1 cellular context compared by ENCODE assay signal in the genomic region with DNA sequence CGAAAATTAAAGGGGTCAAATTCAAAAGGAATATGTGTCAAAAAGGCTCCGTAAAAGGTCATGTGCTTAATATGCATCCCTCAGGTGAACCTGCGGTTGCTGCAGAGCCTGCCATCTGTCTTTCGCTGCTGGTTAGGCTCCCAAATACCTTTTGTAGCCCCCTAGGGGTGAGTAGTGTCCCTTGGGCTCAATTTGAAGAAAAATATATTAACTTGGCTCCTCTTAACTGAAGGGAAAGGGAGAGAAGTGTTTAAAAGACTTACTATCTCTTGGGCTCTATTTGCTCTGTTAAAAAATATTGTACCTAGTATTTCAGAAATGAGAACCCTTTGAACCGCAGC.
TF ChIP-seq lines count a peak whose summit lies in the region.

No MANE protein-coding gene starts in this region.

TF ChIP-seq in GM23338, 12 proteins besides CTCF, POLR2A, EP300 and RAD21 (continued from another document):
- TF ChIP-seq, protein P1, sequence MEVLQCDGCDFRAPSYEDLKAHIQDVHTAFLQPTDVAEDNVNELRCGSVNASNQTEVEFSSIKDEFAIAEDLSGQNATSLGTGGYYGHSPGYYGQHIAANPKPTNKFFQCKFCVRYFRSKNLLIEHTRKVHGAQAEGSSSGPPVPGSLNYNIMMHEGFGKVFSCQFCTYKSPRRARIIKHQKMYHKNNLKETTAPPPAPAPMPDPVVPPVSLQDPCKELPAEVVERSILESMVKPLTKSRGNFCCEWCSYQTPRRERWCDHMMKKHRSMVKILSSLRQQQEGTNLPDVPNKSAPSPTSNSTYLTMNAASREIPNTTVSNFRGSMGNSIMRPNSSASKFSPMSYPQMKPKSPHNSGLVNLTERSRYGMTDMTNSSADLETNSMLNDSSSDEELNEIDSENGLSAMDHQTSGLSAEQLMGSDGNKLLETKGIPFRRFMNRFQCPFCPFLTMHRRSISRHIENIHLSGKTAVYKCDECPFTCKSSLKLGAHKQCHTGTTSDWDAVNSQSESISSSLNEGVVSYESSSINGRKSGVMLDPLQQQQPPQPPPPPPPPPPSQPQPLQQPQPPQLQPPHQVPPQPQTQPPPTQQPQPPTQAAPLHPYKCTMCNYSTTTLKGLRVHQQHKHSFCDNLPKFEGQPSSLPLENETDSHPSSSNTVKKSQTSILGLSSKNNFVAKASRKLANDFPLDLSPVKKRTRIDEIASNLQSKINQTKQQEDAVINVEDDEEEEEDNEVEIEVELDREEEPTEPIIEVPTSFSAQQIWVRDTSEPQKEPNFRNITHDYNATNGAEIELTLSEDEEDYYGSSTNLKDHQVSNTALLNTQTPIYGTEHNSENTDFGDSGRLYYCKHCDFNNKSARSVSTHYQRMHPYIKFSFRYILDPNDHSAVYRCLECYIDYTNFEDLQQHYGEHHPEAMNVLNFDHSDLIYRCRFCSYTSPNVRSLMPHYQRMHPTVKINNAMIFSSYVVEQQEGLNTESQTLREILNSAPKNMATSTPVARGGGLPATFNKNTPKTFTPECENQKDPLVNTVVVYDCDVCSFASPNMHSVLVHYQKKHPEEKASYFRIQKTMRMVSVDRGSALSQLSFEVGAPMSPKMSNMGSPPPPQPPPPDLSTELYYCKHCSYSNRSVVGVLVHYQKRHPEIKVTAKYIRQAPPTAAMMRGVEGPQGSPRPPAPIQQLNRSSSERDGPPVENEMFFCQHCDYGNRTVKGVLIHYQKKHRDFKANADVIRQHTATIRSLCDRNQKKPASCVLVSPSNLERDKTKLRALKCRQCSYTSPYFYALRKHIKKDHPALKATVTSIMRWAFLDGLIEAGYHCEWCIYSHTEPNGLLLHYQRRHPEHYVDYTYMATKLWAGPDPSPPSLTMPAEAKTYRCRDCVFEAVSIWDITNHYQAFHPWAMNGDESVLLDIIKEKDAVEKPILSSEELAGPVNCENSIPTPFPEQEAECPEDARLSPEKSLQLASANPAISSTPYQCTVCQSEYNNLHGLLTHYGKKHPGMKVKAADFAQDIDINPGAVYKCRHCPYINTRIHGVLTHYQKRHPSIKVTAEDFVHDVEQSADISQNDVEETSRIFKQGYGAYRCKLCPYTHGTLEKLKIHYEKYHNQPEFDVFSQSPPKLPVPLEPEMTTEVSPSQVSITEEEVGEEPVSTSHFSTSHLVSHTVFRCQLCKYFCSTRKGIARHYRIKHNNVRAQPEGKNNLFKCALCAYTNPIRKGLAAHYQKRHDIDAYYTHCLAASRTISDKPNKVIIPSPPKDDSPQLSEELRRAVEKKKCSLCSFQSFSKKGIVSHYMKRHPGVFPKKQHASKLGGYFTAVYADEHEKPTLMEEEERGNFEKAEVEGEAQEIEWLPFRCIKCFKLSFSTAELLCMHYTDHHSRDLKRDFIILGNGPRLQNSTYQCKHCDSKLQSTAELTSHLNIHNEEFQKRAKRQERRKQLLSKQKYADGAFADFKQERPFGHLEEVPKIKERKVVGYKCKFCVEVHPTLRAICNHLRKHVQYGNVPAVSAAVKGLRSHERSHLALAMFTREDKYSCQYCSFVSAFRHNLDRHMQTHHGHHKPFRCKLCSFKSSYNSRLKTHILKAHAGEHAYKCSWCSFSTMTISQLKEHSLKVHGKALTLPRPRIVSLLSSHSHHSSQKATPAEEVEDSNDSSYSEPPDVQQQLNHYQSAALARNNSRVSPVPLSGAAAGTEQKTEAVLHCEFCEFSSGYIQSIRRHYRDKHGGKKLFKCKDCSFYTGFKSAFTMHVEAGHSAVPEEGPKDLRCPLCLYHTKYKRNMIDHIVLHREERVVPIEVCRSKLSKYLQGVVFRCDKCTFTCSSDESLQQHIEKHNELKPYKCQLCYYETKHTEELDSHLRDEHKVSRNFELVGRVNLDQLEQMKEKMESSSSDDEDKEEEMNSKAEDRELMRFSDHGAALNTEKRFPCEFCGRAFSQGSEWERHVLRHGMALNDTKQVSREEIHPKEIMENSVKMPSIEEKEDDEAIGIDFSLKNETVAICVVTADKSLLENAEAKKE (CRISPR knock-in tag; IDR thresholded peaks at IDR 0.05): no peak
- no peak for TF ChIP-seq EZH2 (IDR thresholded peaks at IDR 0.05; ENCODE audit: low read depth, unreplicated experiment)
- TF ChIP-seq JUNB (IDR thresholded peaks at IDR 0.05; ENCODE audit: unreplicated experiment): no peak
- no peak for TF ChIP-seq NANOG (IDR thresholded peaks at IDR 0.05; ENCODE audit: borderline replicate concordance)
- TF ChIP-seq CREB1 (CRISPR knock-in tag; IDR thresholded peaks at IDR 0.05; ENCODE audit: low read depth): no peak
- no peak for TF ChIP-seq STAT1 (IDR thresholded peaks at IDR 0.05; ENCODE audit: unreplicated experiment)
- no peak for TF ChIP-seq POLR2AphosphoS5 (IDR thresholded peaks at IDR 0.05; ENCODE audit: low read depth)
- no peak for TF ChIP-seq ZNF331 (CRISPR knock-in tag; IDR thresholded peaks at IDR 0.05; ENCODE audit: low read depth)
